ENCODE assay signal across 11 cellular contexts in genomic region chr14:28661171-28661772, GRCh38.
A peak's percentile ranks its signal among the peaks of the same experiment; 100 is the strongest.
DNase-seq lines count a peak whose midpoint lies in the region; ATAC-seq, FAIRE-seq and TF ChIP-seq lines count a peak whose summit lies in the region.
"Had no signal": no experiment of that assay in that cellular context is flagged by ENCODE, and none has a peak within 500 bp of the region (broad histone marks: within the 10 kb centered on the region; RNA-seq: fewer than 3 reads in every experiment).

No MANE protein-coding gene starts in this region.

- H3K27me3 ChIP-seq in IMR-90 (ENCODE audit: control insufficient read depth, insufficient read depth, low read length) (no peaks in the 10 kb centered on the region), keratinocyte (ENCODE audit: control insufficient read depth, extremely low read depth, insufficient read depth, low read length) (no peaks in the 10 kb centered on the region)
- H3K27me3 ChIP-seq: hepatocyte had no signal

- H3K18ac ChIP-seq in IMR-90 (ENCODE audit: low read depth, low read length), result no peak overlapping the region

- H3K79me2 ChIP-seq in keratinocyte (ENCODE audit: control insufficient read depth, insufficient read depth, low read length), result no peaks in the 10 kb centered on the region
- H3K79me2 ChIP-seq: hepatocyte had no signal

- H3K4me1 Mint-ChIP-seq in Calu3 (ENCODE audit: low read depth, unreplicated experiment), result peaks cover 11% of the 10 kb centered on the region
- peaks cover 14% of the 10 kb centered on the region for H3K4me1 Mint-ChIP-seq in chondrocyte (ENCODE audit: low read depth)
- no peaks in the 10 kb centered on the region for H3K4me1 Mint-ChIP-seq in stimulated activated memory B cell treated with anti-CD40 and anti-IgM and Interleukin-4, amounts not matched to agents 10 μg/mL and 1 μg/mL and 100 μg/mL, for 72 hours
- H3K4me1 Mint-ChIP-seq: activated B cell treated with CpG ODN at 0.5 μM for 24 hours, naive B cell had no signal

- H3K4me1 ChIP-seq in IMR-90 (ENCODE audit: control insufficient read depth, insufficient read depth, low read length), result no peaks in the 10 kb centered on the region
- peaks cover 21% of the 10 kb centered on the region for H3K4me1 ChIP-seq in keratinocyte (ENCODE audit: control insufficient read depth, extremely low read depth, insufficient read depth, low read length)

- H3K56ac ChIP-seq in IMR-90 (ENCODE audit: extremely low read depth, insufficient read depth, low read length), result no peak overlapping the region

- no peaks in the 10 kb centered on the region for H3K79me1 ChIP-seq in IMR-90 (ENCODE audit: low read depth in 1 of 2, low read length in 2 of 2)

- POLR2A ChIA-PET in IMR-90 (lab: Charles Lee; ENCODE audit: unreplicated experiment), result no interaction called here

- H3K36me3 Mint-ChIP-seq in Calu3 (ENCODE audit: insufficient read depth, unreplicated experiment) (no peaks in the 10 kb centered on the region), chondrocyte (ENCODE audit: low read depth) (no peaks in the 10 kb centered on the region)
- H3K36me3 Mint-ChIP-seq in stimulated activated memory B cell treated with anti-CD40 and anti-IgM and Interleukin-4, amounts not matched to agents 10 μg/mL and 1 μg/mL and 100 μg/mL, for 72 hours, result no peaks in the 10 kb centered on the region
- H3K36me3 Mint-ChIP-seq: naive B cell had no signal

- CTCF ChIA-PET in Calu3 (lab: Charles Lee) (interaction anchor here (0.5 kb wide), 1 partner anchor 339 kb away, joined by 3 read pairs; no protein-coding TSS in a partner anchor), IMR-90 (lab: Yijun Ruan, JAX) (no interaction called here)

- no CpG with 5 or more reads among the region's 5 CpGs for WGBS in IMR-90 (ENCODE audit: extremely low coverage in 2 of 2, insufficient read length in 1 of 2), 2 experiments

- no peak overlapping the region for H3K27ac ChIP-seq in IMR-90 (ENCODE audit: insufficient read depth, low read length)
- peak overlapping the region; percentile 89 for H3K27ac ChIP-seq in keratinocyte (ENCODE audit: control insufficient read depth, insufficient read depth, low read length)
- H3K27ac ChIP-seq: hepatocyte had no signal

- no peak for TF ChIP-seq RAD21 in IMR-90 (IDR thresholded peaks at IDR 0.05; ENCODE audit: low read length)

- H3K9me3 Mint-ChIP-seq in Calu3 (ENCODE audit: low read depth, unreplicated experiment), result no peaks in the 10 kb centered on the region
- H3K9me3 Mint-ChIP-seq in chondrocyte (ENCODE audit: low read depth), result no peaks in the 10 kb centered on the region
- no peaks in the 10 kb centered on the region for H3K9me3 Mint-ChIP-seq in stimulated activated memory B cell treated with anti-CD40 and anti-IgM and Interleukin-4, amounts not matched to agents 10 μg/mL and 1 μg/mL and 100 μg/mL, for 72 hours
- H3K9me3 Mint-ChIP-seq: activated B cell treated with CpG ODN at 0.5 μM for 24 hours had no signal

- no peak overlapping the region for H2AK5ac ChIP-seq in IMR-90 (ENCODE audit: low read depth, low read length)

- TF ChIP-seq CTCF in Calu3 (IDR thresholded peaks at IDR 0.05; ENCODE audit: unreplicated experiment) (no peak), IMR-90 (conservative IDR thresholded peaks at IDR 0.05; ENCODE audit: low read depth, low read length) (no peak), chondrocyte (IDR thresholded peaks at IDR 0.05) (no peak), keratinocyte (optimal IDR thresholded peaks at IDR 0.05 in 1 of 3, IDR thresholded peaks at IDR 0.05 in 1 of 3, conservative IDR thresholded peaks at IDR 0.05 in 1 of 3; ENCODE audit: extremely low read depth in 1 of 3, insufficient read depth in 2 of 3, low read length in 3 of 3) (no peak)

- ATAC-seq in IMR-90 (ENCODE audit: low read depth) (no peak), HG02981 (IDR thresholded peaks at IDR 0.05; ENCODE audit: unreplicated experiment) (no peak), GM19023 (IDR thresholded peaks at IDR 0.05; ENCODE audit: unreplicated experiment) (no peak)
- ATAC-seq in stimulated activated naive CD8-positive, alpha-beta T cell treated with anti-CD3 and anti-CD28 coated beads, Interleukin-15, Interleukin-2, amounts not matched to agents 100 U/mL and 50 U/mL, for 24 hours, result no peak
- ATAC-seq in stimulated activated memory B cell treated with anti-CD40 and anti-IgM and Interleukin-4, amounts not matched to agents 10 μg/mL and 1 μg/mL and 100 μg/mL, for 72 hours, result no peak

- BruUV-seq in Calu3 (replicated peaks; lab: Mats Ljungman, UMichigan), result no TSS peak
- BruUV-seq in IMR-90 (replicated peaks; lab: Mats Ljungman, UMichigan), result no TSS peak

- H3K4ac ChIP-seq in IMR-90 (ENCODE audit: low read depth, low read length), result peak overlapping the region; percentile 35; the same call in 1 of the 2 replicates

- H4K5ac ChIP-seq in IMR-90 (ENCODE audit: low read depth, low read length), result no peak overlapping the region

- H4K8ac ChIP-seq in IMR-90 (ENCODE audit: low read depth in 2 of 2, low read length in 2 of 2), result no peak overlapping the region; a peak in 1 of 4 replicates

- no peak overlapping the region for H3K23ac ChIP-seq in IMR-90 (ENCODE audit: low read depth, low read length)

- H3K27me3 Mint-ChIP-seq in Calu3 (ENCODE audit: unreplicated experiment) (no peaks in the 10 kb centered on the region), chondrocyte (ENCODE audit: low read depth) (no peaks in the 10 kb centered on the region)
- H3K27me3 Mint-ChIP-seq in stimulated activated memory B cell treated with anti-CD40 and anti-IgM and Interleukin-4, amounts not matched to agents 10 μg/mL and 1 μg/mL and 100 μg/mL, for 72 hours, result no peaks in the 10 kb centered on the region
- H3K27me3 Mint-ChIP-seq: activated B cell treated with CpG ODN at 0.5 μM for 24 hours, naive B cell had no signal

- no peak overlapping the region for H2BK5ac ChIP-seq in IMR-90 (ENCODE audit: low read depth, low read length, poor library complexity, severe bottlenecking)

- H3K9ac ChIP-seq in IMR-90 (ENCODE audit: low read depth, low read length) (no peak overlapping the region), keratinocyte (ENCODE audit: control insufficient read depth, extremely low read depth, insufficient read depth, low read length) (peak overlapping the region; percentile 62)

- DNase-seq in Calu3 (peak; percentile 26), IMR-90 (peak; percentile 28), chondrocyte (ENCODE audit: low spot score) (no peak), keratinocyte (ENCODE audit: low read depth, low spot score) (peak; percentile 28)
- no peak for DNase-seq in stimulated activated naive CD8-positive, alpha-beta T cell treated with anti-CD3 and anti-CD28 coated beads, Interleukin-15, Interleukin-2, amounts not matched to agents 100 U/mL and 50 U/mL, for 24 hours
- DNase-seq: activated B cell treated with CpG ODN at 0.5 μM for 24 hours, naive B cell had no signal

- no peak overlapping the region for H3K14ac ChIP-seq in IMR-90 (replicated peaks; ENCODE audit: low read depth, low read length)

- H3K4me3 Mint-ChIP-seq in Calu3 (ENCODE audit: low read depth, unreplicated experiment), result no peak overlapping the region
- no peak overlapping the region for H3K4me3 Mint-ChIP-seq in chondrocyte (ENCODE audit: unreplicated experiment)
- no peak overlapping the region for H3K4me3 Mint-ChIP-seq in stimulated activated memory B cell treated with anti-CD40 and anti-IgM and Interleukin-4, amounts not matched to agents 10 μg/mL and 1 μg/mL and 100 μg/mL, for 72 hours
- H3K4me3 Mint-ChIP-seq: activated B cell treated with CpG ODN at 0.5 μM for 24 hours, naive B cell had no signal

- H3K27ac Mint-ChIP-seq in Calu3 (ENCODE audit: unreplicated experiment) (peak overlapping the region; percentile 87), chondrocyte (ENCODE audit: unreplicated experiment) (peak overlapping the region; percentile 81)
- no peak overlapping the region for H3K27ac Mint-ChIP-seq in stimulated activated memory B cell treated with anti-CD40 and anti-IgM and Interleukin-4, amounts not matched to agents 10 μg/mL and 1 μg/mL and 100 μg/mL, for 72 hours
- H3K27ac Mint-ChIP-seq: activated B cell treated with CpG ODN at 0.5 μM for 24 hours had no signal

- H2BK15ac ChIP-seq in IMR-90 (ENCODE audit: low read depth, low read length), result no peak overlapping the region

- H3K9me3 ChIP-seq in IMR-90 (ENCODE audit: control insufficient read depth, insufficient read depth, low read length) (peaks cover 3% of the 10 kb centered on the region), keratinocyte (ENCODE audit: control insufficient read depth, low read depth, low read length) (no peaks in the 10 kb centered on the region)

- dilution Hi-C loops in IMR-90 (cut with HindIII; ENCODE audit: low sequenced_read_pairs, unreplicated experiment), result no loop called here
- dilution Hi-C loops in keratinocyte (cut with MboI; ENCODE audit: extremely low pct_ligation_motif_present, low sequenced_read_pairs), result no loop called here

- H2AFZ ChIP-seq in IMR-90 (replicated peaks; ENCODE audit: low read length, poor library complexity) (peak overlapping the region; percentile 43), keratinocyte (ENCODE audit: control insufficient read depth, low read length) (peak overlapping the region; percentile 68)
- H2AFZ ChIP-seq: hepatocyte had no signal

- H3K36me3 ChIP-seq in IMR-90 (ENCODE audit: control insufficient read depth, insufficient read depth, low read length), result no peaks in the 10 kb centered on the region
- H3K36me3 ChIP-seq in keratinocyte (ENCODE audit: control insufficient read depth in 2 of 2, extremely low read depth in 1 of 2, insufficient read depth in 2 of 2, low read length in 2 of 2), result no peaks in the 10 kb centered on the region

- H3K9me1 ChIP-seq in IMR-90 (ENCODE audit: insufficient read depth, low read length), result no peaks in the 10 kb centered on the region
- H3K9me1 ChIP-seq in keratinocyte (ENCODE audit: control insufficient read depth, extremely low read depth, insufficient read depth, low read length), result no peaks in the 10 kb centered on the region

- peak overlapping the region; percentile 26; the same call in 1 of the 2 replicates for H4K91ac ChIP-seq in IMR-90 (ENCODE audit: insufficient read depth, low read depth, low read length)

- peak; percentile 85 for FAIRE-seq in keratinocyte (lab: Jason Lieb, UNC)

- in situ Hi-C loops in IMR-90 (cut with MboI; ENCODE audit: low sequenced_read_pairs), result no loop called here

- peak overlapping the region; percentile 64 for H2BK120ac ChIP-seq in IMR-90 (ENCODE audit: low read depth, low read length)

- H3K4me3 ChIP-seq in IMR-90 (ENCODE audit: insufficient read depth, low read depth, low read length), result no peak overlapping the region
- peak overlapping the region in 1 of 3 experiments; percentile 31 for H3K4me3 ChIP-seq in keratinocyte (ENCODE audit: control insufficient read depth in 2 of 3, extremely low read depth in 1 of 3, insufficient read depth in 2 of 3, low read depth in 1 of 3, low read length in 3 of 3)
- H3K4me3 ChIP-seq: hepatocyte had no signal

- 0 out of 2 replicates have a peak overlapping the region, but pooled peaks have one; percentile 24 for H2BK20ac ChIP-seq in IMR-90 (ENCODE audit: low read depth, low read length)

- no peak for TF ChIP-seq POLR2A in IMR-90 (IDR thresholded peaks at IDR 0.05; ENCODE audit: low read depth, low read length)

- H3K4me2 ChIP-seq in IMR-90 (ENCODE audit: low read depth, low read length) (no peak overlapping the region; the same call in 1 of the 2 replicates), keratinocyte (ENCODE audit: control insufficient read depth, extremely low read depth, insufficient read depth, low read depth, low read length) (peak overlapping the region; percentile 71)
- H3K4me2 ChIP-seq: hepatocyte had no signal

- H2AK9ac ChIP-seq in IMR-90 (replicated peaks; ENCODE audit: low read depth, low read length, poor library complexity), result peak overlapping the region; percentile 24

- H4K20me1 ChIP-seq in IMR-90 (ENCODE audit: insufficient read depth, low read length), result no peaks in the 10 kb centered on the region
- H4K20me1 ChIP-seq in keratinocyte (ENCODE audit: control insufficient read depth, extremely low read depth, insufficient read depth, low read length), result no peaks in the 10 kb centered on the region

- intact Hi-C loops in Calu3 (cut with micrococcal nuclease; ENCODE audit: unreplicated experiment) (no loop called here), IMR-90 (cut with micrococcal nuclease) (no loop called here)

Comparison
In these comparisons a context has a peak if more than half of its experiments do, and no peak if none do; other contexts are left out.
1. DNase-seq: peak in Calu3 (single experiment), IMR-90 (single experiment) and keratinocyte (single experiment); none in chondrocyte (single experiment) and stimulated activated naive CD8-positive, alpha-beta T cell treated with anti-CD3 and anti-CD28 coated beads, Interleukin-15, Interleukin-2, amounts not matched to agents 100 U/mL and 50 U/mL, for 24 hours (single experiment).